11 cellular contexts compared by ENCODE assay signal in the genomic region with DNA sequence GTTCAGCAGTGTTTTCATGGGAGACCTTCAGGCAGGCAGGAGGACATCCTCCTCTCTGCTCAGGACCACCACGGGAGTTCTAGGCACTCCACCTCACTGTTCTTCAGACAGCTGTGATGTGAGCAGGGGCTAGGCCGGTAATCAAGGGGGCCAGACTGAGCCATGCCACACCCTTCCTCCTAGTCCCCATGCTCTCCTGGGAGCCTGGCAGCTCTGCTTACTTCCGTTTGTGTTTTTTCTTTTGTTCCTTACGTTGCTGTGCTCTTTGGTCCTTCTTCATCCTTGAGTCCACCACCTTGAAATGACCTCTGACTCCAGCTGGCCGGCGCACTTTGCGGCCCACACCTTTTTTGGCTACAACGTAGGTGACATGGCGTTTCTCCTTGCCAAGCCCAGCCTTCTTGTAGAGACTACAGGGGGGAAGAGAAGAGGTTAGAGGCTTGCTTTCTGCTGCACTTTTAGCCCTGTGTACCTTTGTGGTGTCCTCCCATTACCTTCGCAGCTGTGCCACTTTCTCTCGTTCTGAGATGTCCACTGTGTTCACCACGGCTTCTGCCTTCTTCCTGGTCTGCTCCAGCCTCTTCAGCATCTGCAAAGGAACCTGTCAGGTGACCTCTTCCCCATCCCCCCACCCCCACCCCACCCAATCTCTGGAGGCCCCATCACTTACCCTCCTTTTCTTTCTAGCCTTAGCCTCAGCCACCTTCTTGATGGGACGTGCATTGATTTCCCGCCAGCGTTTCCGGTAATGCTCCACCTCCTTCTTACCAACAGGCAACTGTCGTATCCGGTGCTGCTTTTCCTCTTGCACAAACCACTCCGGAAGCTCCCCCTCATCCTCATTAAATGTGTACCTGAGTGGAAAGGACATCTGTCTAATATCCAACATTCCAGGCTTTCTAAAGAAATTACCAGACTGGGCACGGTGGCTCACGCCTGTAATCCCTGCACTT. TPM values are rescaled to one million over a fixed set of nuclear protein-coding genes. Genes with fewer than 3 reads are reported as not detected.
DNase-seq lines count a peak whose midpoint lies in the region; ATAC-seq and TF ChIP-seq lines count a peak whose summit lies in the region.
"Had no signal": no experiment of that assay in that cellular context is flagged by ENCODE, and none has a peak within 500 bp of the region (broad histone marks: within the 10 kb centered on the region; RNA-seq: fewer than 3 reads in every experiment).

No MANE protein-coding gene starts in this region.

- H2AFZ ChIP-seq in PC-9 (no peak overlapping the region), hepatocyte (no peak overlapping the region)

- no peaks in the 10 kb centered on the region for H3K9me2 ChIP-seq in PC-9 (ENCODE audit: insufficient read depth)
- no peaks in the 10 kb centered on the region for H3K9me2 ChIP-seq in hepatocyte (replicated peaks; ENCODE audit: insufficient read depth)

- H3K4me2 ChIP-seq in PC-9 (no peak overlapping the region), hepatocyte (no peak overlapping the region)

- H3K4me1 ChIP-seq in PC-9 (replicated peaks; ENCODE audit: insufficient read depth) (no peaks in the 10 kb centered on the region), breast epithelium (no peaks in the 10 kb centered on the region), hepatocyte (ENCODE audit: insufficient read depth) (no peaks in the 10 kb centered on the region), esophagus squamous epithelium (peaks cover 0 to 2% (median 0%) of the 10 kb centered on the region in 3 donors)
- H3K4me1 ChIP-seq in naive thymus-derived CD4-positive, alpha-beta T cell (ENCODE audit: control insufficient read depth in 2 of 2, insufficient read depth in 2 of 2, low read length in 2 of 2) = no peaks in the 10 kb centered on the region
- H3K4me1 ChIP-seq: adrenal gland had no signal

- peak overlapping the region; percentile 30 for H3K4me3 Mint-ChIP-seq in CD4-positive, alpha-beta T cell
- peak overlapping the region in 8 of 10 donors; percentile 28 to 73 (median 36) for H3K4me3 Mint-ChIP-seq in naive thymus-derived CD4-positive, alpha-beta T cell

- H3K4me3 ChIP-seq in PC-9 (no peak overlapping the region), breast epithelium (no peak overlapping the region), hepatocyte (no peak overlapping the region), esophagus squamous epithelium (no peak overlapping the region)
- no peak overlapping the region for H3K4me3 ChIP-seq in naive thymus-derived CD4-positive, alpha-beta T cell (ENCODE audit: low read length)
- H3K4me3 ChIP-seq: adrenal gland had no signal

- H3K27me3 Mint-ChIP-seq in CD4-positive, alpha-beta T cell = no peaks in the 10 kb centered on the region
- no peaks in the 10 kb centered on the region for H3K27me3 Mint-ChIP-seq in naive thymus-derived CD4-positive, alpha-beta T cell

- CTCF ChIA-PET in CD4-positive, alpha-beta T cell (lab: Charles Lee) = no interaction called here
- CTCF ChIA-PET in PC-9 (lab: Charles Lee) = no interaction called here
- CTCF ChIA-PET in naive thymus-derived CD4-positive, alpha-beta T cell (lab: Charles Lee) = interaction anchor here (0.7 kb wide), 1 partner anchor 306 kb away, joined by 3 read pairs; no protein-coding TSS in a partner anchor

- H3K27ac ChIP-seq in CD4-positive, alpha-beta T cell (ENCODE audit: low read depth, low read length) = no peak overlapping the region
- H3K27ac ChIP-seq in PC-9 = no peak overlapping the region
- peak overlapping the region; percentile 17 to 49 for H3K27ac ChIP-seq in breast epithelium
- H3K27ac ChIP-seq in naive thymus-derived CD4-positive, alpha-beta T cell (ENCODE audit: low read depth, low read length) = no peak overlapping the region
- H3K27ac ChIP-seq in hepatocyte = no peak overlapping the region
- H3K27ac ChIP-seq in esophagus squamous epithelium = no peak overlapping the region

- H4K20me1 ChIP-seq in PC-9 (ENCODE audit: insufficient read depth) (peaks cover 46% of the 10 kb centered on the region), hepatocyte (ENCODE audit: insufficient read depth, poor library complexity, severe bottlenecking) (no peaks in the 10 kb centered on the region)

- WGBS in hepatocyte (ENCODE audit: low lambda C conversion rate, missing lambda C conversion rate) = 91% methylated on average over 21 of the region's 21 CpGs
- 66 to 78% methylated on average over 16 to 20 of the region's 21 CpGs for WGBS in esophagus squamous epithelium, 2 donors

- peaks cover 72% of the 10 kb centered on the region for H3K36me3 ChIP-seq in PC-9 (ENCODE audit: low read depth)
- peaks cover 31% of the 10 kb centered on the region for H3K36me3 ChIP-seq in breast epithelium
- H3K36me3 ChIP-seq in naive thymus-derived CD4-positive, alpha-beta T cell (ENCODE audit: control insufficient read depth in 2 of 3, insufficient read depth in 3 of 3, low read length in 3 of 3) = peaks cover 57 to 99% (median 67%) of the 10 kb centered on the region in 3 experiments
- H3K36me3 ChIP-seq in hepatocyte (replicated peaks; ENCODE audit: insufficient read depth, low read depth) = no peaks in the 10 kb centered on the region
- H3K36me3 ChIP-seq in esophagus squamous epithelium = peaks cover 45 to 100% (median 88%) of the 10 kb centered on the region in 3 donors

- peak; percentile 21 for ATAC-seq in CD4-positive, alpha-beta T cell (ENCODE audit: poor library complexity)
- no peak for ATAC-seq in naive thymus-derived CD4-positive, alpha-beta T cell
- no peak for ATAC-seq in GM18870 (IDR thresholded peaks at IDR 0.05; ENCODE audit: unreplicated experiment)

- TF ChIP-seq POLR2A in breast epithelium (IDR thresholded peaks at IDR 0.05) = no peak
- no peak for TF ChIP-seq POLR2A in esophagus squamous epithelium (IDR thresholded peaks at IDR 0.05)

- POLR2A ChIA-PET in CD4-positive, alpha-beta T cell (lab: Charles Lee) = interaction anchor here (1.0 to 3.1 kb wide), 7 partner anchors 10 to 125 kb away, joined by 3 to 9 read pairs (median 5); a partner anchor contains a TSS
- POLR2A ChIA-PET in PC-9 (lab: Charles Lee; ENCODE audit: unreplicated experiment) = interaction anchor here (0.5 to 0.6 kb wide), 2 partner anchors 33 to 121 kb away, joined by 3 to 4 read pairs; no protein-coding TSS in a partner anchor
- POLR2A ChIA-PET in naive thymus-derived CD4-positive, alpha-beta T cell (lab: Charles Lee) = interaction anchor here (1.6 kb wide), 1 partner anchor 14 kb away, joined by 4 read pairs; no protein-coding TSS in a partner anchor

- DNase-seq in CD4-positive, alpha-beta T cell = no peak
- DNase-seq in PC-9 (no peak), breast epithelium (ENCODE audit: low spot score in 2 of 2) (no peak), hepatocyte (ENCODE audit: low spot score) (no peak), esophagus squamous epithelium (lab: John Stamatoyannopoulos, UW) (no peak), ureter (ENCODE audit: low spot score) (no peak)
- DNase-seq in naive thymus-derived CD4-positive, alpha-beta T cell = peak in 1 of 9 donors; percentile 23
- DNase-seq: adrenal gland; DMS153; effector CD8-positive, alpha-beta T cell had no signal

- H3K9me3 Mint-ChIP-seq in CD4-positive, alpha-beta T cell = no peaks in the 10 kb centered on the region
- H3K9me3 Mint-ChIP-seq in naive thymus-derived CD4-positive, alpha-beta T cell = peaks cover 0 to 2% (median 0%) of the 10 kb centered on the region in 11 donors

- H3K36me3 Mint-ChIP-seq in CD4-positive, alpha-beta T cell (ENCODE audit: low read depth) = peaks cover 100% of the 10 kb centered on the region
- H3K36me3 Mint-ChIP-seq in naive thymus-derived CD4-positive, alpha-beta T cell = peaks cover 14 to 80% (median 42%) of the 10 kb centered on the region in 5 donors

- no peak for TF ChIP-seq CTCF in CD4-positive, alpha-beta T cell (IDR thresholded peaks at IDR 0.05)
- TF ChIP-seq CTCF in PC-9 (conservative IDR thresholded peaks at IDR 0.05) (no peak), breast epithelium (IDR thresholded peaks at IDR 0.05) (no peak), hepatocyte (IDR thresholded peaks at IDR 0.05; ENCODE audit: poor library complexity) (no peak), esophagus squamous epithelium (IDR thresholded peaks at IDR 0.05) (no peak)

- BruUV-seq in PC-9 (replicated peaks; lab: Mats Ljungman, UMichigan) = TSS peak; percentile 71

- H3K4me1 Mint-ChIP-seq in CD4-positive, alpha-beta T cell (ENCODE audit: low read depth) = peaks cover 10% of the 10 kb centered on the region
- H3K4me1 Mint-ChIP-seq in naive thymus-derived CD4-positive, alpha-beta T cell = peaks cover 17 to 38% (median 25%) of the 10 kb centered on the region in 7 donors

- intact Hi-C loops in CD4-positive, alpha-beta T cell (cut with DNase I, micrococcal nuclease) = no loop called here
- intact Hi-C loops in PC-9 (cut with micrococcal nuclease; ENCODE audit: unreplicated experiment) (no loop called here), breast epithelium (cut with DNase I; ENCODE audit: low total_unique reads) (no loop called here), esophagus squamous epithelium (cut with DNase I) (no loop called here)
- intact Hi-C loops in naive thymus-derived CD4-positive, alpha-beta T cell (cut with micrococcal nuclease) = no loop called here

- no peaks in the 10 kb centered on the region for H3K9me3 ChIP-seq in CD4-positive, alpha-beta T cell (ENCODE audit: control insufficient read depth, low read length)
- H3K9me3 ChIP-seq in PC-9 (ENCODE audit: insufficient read depth, low read depth) (no peaks in the 10 kb centered on the region), breast epithelium (no peaks in the 10 kb centered on the region), hepatocyte (ENCODE audit: low read depth) (no peaks in the 10 kb centered on the region), esophagus squamous epithelium (no peaks in the 10 kb centered on the region)
- no peaks in the 10 kb centered on the region for H3K9me3 ChIP-seq in naive thymus-derived CD4-positive, alpha-beta T cell (ENCODE audit: control insufficient read depth in 2 of 3, low read length in 3 of 3)
- H3K9me3 ChIP-seq: adrenal gland had no signal

- peak overlapping the region; percentile 75 for H3K27ac Mint-ChIP-seq in CD4-positive, alpha-beta T cell
- H3K27ac Mint-ChIP-seq in naive thymus-derived CD4-positive, alpha-beta T cell = peak overlapping the region; percentile 32 to 86 (median 79)

- H3F3A ChIP-seq in PC-9 (ENCODE audit: insufficient read depth, low read depth) = peaks cover 71% of the 10 kb centered on the region

- H3K79me2 ChIP-seq in PC-9 (ENCODE audit: low read depth) (peaks cover 12% of the 10 kb centered on the region), hepatocyte (peaks cover 8% of the 10 kb centered on the region)

- no peaks in the 10 kb centered on the region for H3K27me3 ChIP-seq in CD4-positive, alpha-beta T cell (ENCODE audit: control insufficient read depth, insufficient read depth, low read length)
- H3K27me3 ChIP-seq in PC-9 (ENCODE audit: insufficient read depth, low read depth) = no peaks in the 10 kb centered on the region
- H3K27me3 ChIP-seq in breast epithelium = no peaks in the 10 kb centered on the region
- H3K27me3 ChIP-seq in naive thymus-derived CD4-positive, alpha-beta T cell (ENCODE audit: control insufficient read depth in 2 of 2, insufficient read depth in 2 of 2, low read length in 2 of 2) = no peaks in the 10 kb centered on the region
- no peaks in the 10 kb centered on the region for H3K27me3 ChIP-seq in hepatocyte
- H3K27me3 ChIP-seq in esophagus squamous epithelium = no peaks in the 10 kb centered on the region
- H3K27me3 ChIP-seq: adrenal gland had no signal

RNA-seq across cellular contexts. Expression of a gene that starts 7.4 kb away (rescaled TPM):
- total RNA-seq in CD4-positive, alpha-beta T cell = 10 to 100 TPM; 83.1 to 84.6 TPM
- 128 and 150 TPM in 2 replicates for total RNA-seq in PC-9 (2021)
- 100 to 1,000 TPM in 2 of 3 donors, 10 to 100 TPM in 1; 98.3 to 110 (median 104) TPM for total RNA-seq in breast epithelium
- total RNA-seq in naive thymus-derived CD4-positive, alpha-beta T cell = 100 to 1,000 TPM in 3 of 5 experiments, 10 to 100 TPM in 2; 68.4 to 153 (median 105) TPM
- 100 to 1,000 TPM; 153 to 162 TPM for polyA plus RNA-seq in naive thymus-derived CD4-positive, alpha-beta T cell
- total RNA-seq in hepatocyte = 37.3 and 46.6 TPM in 2 replicates
- polyA plus RNA-seq in hepatocyte = 129 and 132 TPM in 2 replicates
- total RNA-seq in esophagus squamous epithelium = 10 to 100 TPM; 55.0 to 87.9 (median 80.7) TPM
- 121 TPM for total RNA-seq in ureter

RNA-seq across cellular contexts. Expression of a gene that starts 7.6 kb away (rescaled TPM):
- total RNA-seq in CD4-positive, alpha-beta T cell = 10 to 100 TPM; 47.6 to 51.1 TPM
- 36.9 and 44.0 TPM in 2 replicates for total RNA-seq in PC-9 (2021)
- 10 to 100 TPM; 55.4 to 78.7 (median 59.1) TPM for total RNA-seq in breast epithelium
- total RNA-seq in naive thymus-derived CD4-positive, alpha-beta T cell = 10 to 100 TPM; 38.1 to 66.2 (median 55.8) TPM
- 10 to 100 TPM; 22.1 to 44.4 TPM for polyA plus RNA-seq in naive thymus-derived CD4-positive, alpha-beta T cell
- total RNA-seq in hepatocyte = 27.0 and 28.5 TPM in 2 replicates
- polyA plus RNA-seq in hepatocyte = 28.5 and 30.0 TPM in 2 replicates
- 10 to 100 TPM; 19.8 to 52.3 (median 29.0) TPM for total RNA-seq in esophagus squamous epithelium
- total RNA-seq in ureter = 56.7 TPM

RNA-seq across cellular contexts. Expression of a gene that starts 22.6 kb away (rescaled TPM):
- 100 to 1,000 TPM; 102 to 111 TPM for total RNA-seq in CD4-positive, alpha-beta T cell
- total RNA-seq in PC-9 (2021) = 73.6 and 98.7 TPM in 2 replicates
- total RNA-seq in breast epithelium = 100 to 1,000 TPM; 142 to 210 (median 192) TPM
- 100 to 1,000 TPM; 102 to 148 (median 109) TPM for total RNA-seq in naive thymus-derived CD4-positive, alpha-beta T cell
- 100 to 1,000 TPM in 1 of 2 donors, 10 to 100 TPM in 1; 61.5 to 112 TPM for polyA plus RNA-seq in naive thymus-derived CD4-positive, alpha-beta T cell
- total RNA-seq in hepatocyte = 55.5 and 65.7 TPM in 2 replicates
- 46.0 and 52.9 TPM in 2 replicates for polyA plus RNA-seq in hepatocyte
- total RNA-seq in esophagus squamous epithelium = 100 to 1,000 TPM; 111 to 161 (median 133) TPM
- total RNA-seq in ureter = 90.6 TPM

RNA-seq across cellular contexts. Expression of a gene that starts 45.9 kb away (rescaled TPM):
- 100 to 1,000 TPM; 112 to 117 TPM for total RNA-seq in CD4-positive, alpha-beta T cell
- total RNA-seq in PC-9 (2021) = 107 and 130 TPM in 2 replicates
- total RNA-seq in breast epithelium = 100 to 1,000 TPM; 131 to 139 (median 139) TPM
- 100 to 1,000 TPM; 101 to 192 (median 139) TPM for total RNA-seq in naive thymus-derived CD4-positive, alpha-beta T cell
- 10 to 100 TPM; 11.8 to 24.4 TPM for polyA plus RNA-seq in naive thymus-derived CD4-positive, alpha-beta T cell
- total RNA-seq in hepatocyte = 67.6 and 79.9 TPM in 2 replicates
- 31.1 and 36.4 TPM in 2 replicates for polyA plus RNA-seq in hepatocyte
- total RNA-seq in esophagus squamous epithelium = 10 to 100 TPM; 27.1 to 88.5 (median 51.9) TPM
- total RNA-seq in ureter = 185 TPM

RNA-seq across cellular contexts. Expression of a gene that starts 46.5 kb away (rescaled TPM):
- total RNA-seq in CD4-positive, alpha-beta T cell = 10 to 100 TPM; 31.0 to 31.3 TPM
- total RNA-seq in PC-9 (2021) (64.0 and 89.3 TPM in 2 replicates), breast epithelium (10 to 100 TPM; 54.1 to 89.5 (median 81.7) TPM), hepatocyte (79.6 and 82.7 TPM in 2 replicates), esophagus squamous epithelium (10 to 100 TPM; 55.9 to 66.4 (median 63.7) TPM), ureter (94.9 TPM)
- total RNA-seq in naive thymus-derived CD4-positive, alpha-beta T cell = 10 to 100 TPM; 31.8 to 62.9 (median 34.7) TPM
- polyA plus RNA-seq in naive thymus-derived CD4-positive, alpha-beta T cell = 10 to 100 TPM; 33.5 to 45.4 TPM
- polyA plus RNA-seq in hepatocyte = 60.1 and 77.8 TPM in 2 replicates

Comparison
In these comparisons a context has a peak if more than half of its experiments do, and no peak if none do; other contexts are left out.
1. H3K27ac ChIP-seq: peak in breast epithelium (2 of 2); none in CD4-positive, alpha-beta T cell (single experiment), PC-9 (single experiment), naive thymus-derived CD4-positive, alpha-beta T cell (single experiment), hepatocyte (single experiment) and esophagus squamous epithelium (0 of 4).